In genomic region chr20:18416478-18416877, GRCh38 we compare ENCODE assay signal across 25 cellular contexts.
"Had no signal": no experiment of that assay in that cellular context is flagged by ENCODE, and none has a peak within 500 bp of the region (broad histone marks: within the 10 kb centered on the region; RNA-seq: fewer than 3 reads in every experiment).

No MANE protein-coding gene starts in this region.

- H3K27ac ChIP-seq: cardiac muscle cell, epithelial cell of prostate, left ventricle myocardium inferior, thoracic aorta, upper lobe of right lung, WERI-Rb-1 had no signal

- H3K4me1 ChIP-seq: left ventricle myocardium inferior, upper lobe of right lung had no signal

- H3K27ac Mint-ChIP-seq: activated CD4-positive, alpha-beta T cell treated with anti-CD3 and anti-CD28 coated beads, Interleukin-2, amount 10 ng/mL, durations not matched to agents 7 days and 5 days; activated CD8-positive, alpha-beta memory T cell treated with anti-CD3 and anti-CD28 coated beads, Interleukin-2, amount 10 ng/mL, durations not matched to agents 7 days and 5 days; activated CD8-positive, alpha-beta T cell treated with anti-CD3 and anti-CD28 coated beads for 36 hours; activated naive CD8-positive, alpha-beta T cell treated with anti-CD3 and anti-CD28 coated beads, Interleukin-2, amount 50 U/mL, for 24 hours; activated T-helper 1 cell treated with anti-CD3 and anti-CD28 coated beads, Interleukin-12 subunit alpha, Interleukin-12 subunit beta, Interleukin-2, Interleukin-4 antibody, amounts not matched to agents 30 ng/mL and 10 ng/mL and 1 ng/mL, durations not matched to agents 14 hours and 24 hours and 36 hours; immature natural killer cell; natural killer cell; stimulated activated naive B cell treated with anti-CD40 and anti-IgM and Interleukin-4, amounts not matched to agents 10 μg/mL and 1 μg/mL and 100 μg/mL, for 72 hours had no signal

- H3K4me1 Mint-ChIP-seq: immature natural killer cell had no signal

- ATAC-seq: activated CD8-positive, alpha-beta memory T cell treated with anti-CD3 and anti-CD28 coated beads, Interleukin-2, amount 10 ng/mL, durations not matched to agents 7 days and 5 days; activated CD8-positive, alpha-beta T cell treated with anti-CD3 and anti-CD28 coated beads for 36 hours; activated naive CD8-positive, alpha-beta T cell treated with anti-CD3 and anti-CD28 coated beads, Interleukin-2, amount 50 U/mL, for 24 hours; natural killer cell; sciatic nerve; stimulated activated naive B cell treated with anti-CD40 and anti-IgM and Interleukin-4, amounts not matched to agents 10 μg/mL and 1 μg/mL and 100 μg/mL, for 72 hours; upper lobe of right lung had no signal

- H3K4me3 ChIP-seq: cardiac muscle cell, left ventricle myocardium inferior, thoracic aorta, upper lobe of right lung had no signal

- H3K4me3 Mint-ChIP-seq: activated CD4-positive, alpha-beta T cell treated with anti-CD3 and anti-CD28 coated beads, Interleukin-2, amount 10 ng/mL, durations not matched to agents 7 days and 5 days; activated CD8-positive, alpha-beta memory T cell treated with anti-CD3 and anti-CD28 coated beads, Interleukin-2, amount 10 ng/mL, durations not matched to agents 7 days and 5 days; activated CD8-positive, alpha-beta T cell treated with anti-CD3 and anti-CD28 coated beads for 36 hours; activated naive CD8-positive, alpha-beta T cell treated with anti-CD3 and anti-CD28 coated beads, Interleukin-2, amount 50 U/mL, for 24 hours; activated T-helper 1 cell treated with anti-CD3 and anti-CD28 coated beads, Interleukin-12 subunit alpha, Interleukin-12 subunit beta, Interleukin-2, Interleukin-4 antibody, amounts not matched to agents 30 ng/mL and 10 ng/mL and 1 ng/mL, durations not matched to agents 14 hours and 24 hours and 36 hours; immature natural killer cell; natural killer cell; stimulated activated naive B cell treated with anti-CD40 and anti-IgM and Interleukin-4, amounts not matched to agents 10 μg/mL and 1 μg/mL and 100 μg/mL, for 72 hours had no signal

- H3K9me3 Mint-ChIP-seq: activated CD4-positive, alpha-beta T cell treated with anti-CD3 and anti-CD28 coated beads, Interleukin-2, amount 10 ng/mL, durations not matched to agents 7 days and 5 days; activated CD8-positive, alpha-beta T cell treated with anti-CD3 and anti-CD28 coated beads for 36 hours; activated naive CD8-positive, alpha-beta T cell treated with anti-CD3 and anti-CD28 coated beads, Interleukin-2, amount 50 U/mL, for 24 hours; activated T-helper 1 cell treated with anti-CD3 and anti-CD28 coated beads, Interleukin-12 subunit alpha, Interleukin-12 subunit beta, Interleukin-2, Interleukin-4 antibody, amounts not matched to agents 30 ng/mL and 10 ng/mL and 1 ng/mL, durations not matched to agents 14 hours and 24 hours and 36 hours; immature natural killer cell; natural killer cell; stimulated activated naive B cell treated with anti-CD40 and anti-IgM and Interleukin-4, amounts not matched to agents 10 μg/mL and 1 μg/mL and 100 μg/mL, for 72 hours had no signal

- DNase-seq: activated CD4-positive, alpha-beta T cell treated with anti-CD3 and anti-CD28 coated beads, Interleukin-2, amount 10 ng/mL, durations not matched to agents 7 days and 5 days; activated CD4-positive, CD25-positive, alpha-beta regulatory T cell treated with anti-CD3 and anti-CD28 coated beads, Interleukin-2, amount 50 U/mL, for 72 hours; activated CD8-positive, alpha-beta memory T cell treated with anti-CD3 and anti-CD28 coated beads, Interleukin-2, amount 10 ng/mL, durations not matched to agents 7 days and 5 days; activated CD8-positive, alpha-beta T cell treated with anti-CD3 and anti-CD28 coated beads for 36 hours; activated gamma-delta T cell; activated naive CD4-positive, alpha-beta T cell treated with anti-CD3 and anti-CD28 coated beads, Interleukin-2, amount 50 U/mL, for 16 hours; activated naive CD8-positive, alpha-beta T cell treated with anti-CD3 and anti-CD28 coated beads, Interleukin-2, amount 50 U/mL, for 24 hours; cortex of kidney; immature natural killer cell; kidney glomerular epithelial cell; left ventricle myocardium inferior; midbrain; natural killer cell; occipital lobe; small intestine; stimulated activated CD4-positive, alpha-beta T cell treated with anti-CD3 and anti-CD28 coated beads, Interleukin-2, amount 100 ng/mL, for 24 hours; stimulated activated naive B cell treated with anti-CD40 and anti-IgM and Interleukin-4, amounts not matched to agents 10 μg/mL and 1 μg/mL and 100 μg/mL, for 72 hours; T-helper 1 cell; upper lobe of right lung; WERI-Rb-1 had no signal

- H3K36me3 Mint-ChIP-seq: activated CD8-positive, alpha-beta memory T cell treated with anti-CD3 and anti-CD28 coated beads, Interleukin-2, amount 10 ng/mL, durations not matched to agents 7 days and 5 days; natural killer cell; stimulated activated naive B cell treated with anti-CD40 and anti-IgM and Interleukin-4, amounts not matched to agents 10 μg/mL and 1 μg/mL and 100 μg/mL, for 72 hours had no signal

- H3K27me3 ChIP-seq: cardiac muscle cell, upper lobe of right lung had no signal

- H3K27me3 Mint-ChIP-seq: activated CD4-positive, alpha-beta T cell treated with anti-CD3 and anti-CD28 coated beads, Interleukin-2, amount 10 ng/mL, durations not matched to agents 7 days and 5 days; activated CD8-positive, alpha-beta memory T cell treated with anti-CD3 and anti-CD28 coated beads, Interleukin-2, amount 10 ng/mL, durations not matched to agents 7 days and 5 days; activated CD8-positive, alpha-beta T cell treated with anti-CD3 and anti-CD28 coated beads for 36 hours; activated naive CD8-positive, alpha-beta T cell treated with anti-CD3 and anti-CD28 coated beads, Interleukin-2, amount 50 U/mL, for 24 hours; stimulated activated naive B cell treated with anti-CD40 and anti-IgM and Interleukin-4, amounts not matched to agents 10 μg/mL and 1 μg/mL and 100 μg/mL, for 72 hours had no signal
